1 cellular context compared by ENCODE assay signal in the genomic region with DNA sequence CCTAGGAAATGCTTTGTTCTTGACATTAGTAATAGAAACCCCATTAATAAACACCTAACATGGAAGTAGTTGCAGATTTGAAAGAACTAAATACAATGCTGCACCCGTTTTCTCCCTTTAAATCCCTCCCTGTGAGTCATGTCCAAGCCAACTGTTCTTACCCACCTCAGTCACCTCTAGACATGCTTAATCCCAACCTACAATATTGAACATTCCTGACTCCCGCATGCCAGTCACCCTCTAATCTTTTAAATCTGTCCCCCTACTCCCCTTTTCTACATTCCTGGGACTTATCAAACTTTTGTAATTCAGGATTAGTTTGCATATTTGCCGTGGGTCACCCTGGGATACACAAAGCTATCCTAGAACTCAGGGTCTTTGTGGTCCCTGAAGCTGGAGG.
TF ChIP-seq lines count a peak whose summit lies in the region.

No MANE protein-coding gene starts in this region.

TF ChIP-seq in GM23338, 12 proteins besides CTCF, POLR2A, EP300 and RAD21 (continued from another document):
- TF ChIP-seq REST (IDR thresholded peaks at IDR 0.05; ENCODE audit: unreplicated experiment), result no peak
